ENCODE assay signal across 12 cellular contexts in the genomic region with DNA sequence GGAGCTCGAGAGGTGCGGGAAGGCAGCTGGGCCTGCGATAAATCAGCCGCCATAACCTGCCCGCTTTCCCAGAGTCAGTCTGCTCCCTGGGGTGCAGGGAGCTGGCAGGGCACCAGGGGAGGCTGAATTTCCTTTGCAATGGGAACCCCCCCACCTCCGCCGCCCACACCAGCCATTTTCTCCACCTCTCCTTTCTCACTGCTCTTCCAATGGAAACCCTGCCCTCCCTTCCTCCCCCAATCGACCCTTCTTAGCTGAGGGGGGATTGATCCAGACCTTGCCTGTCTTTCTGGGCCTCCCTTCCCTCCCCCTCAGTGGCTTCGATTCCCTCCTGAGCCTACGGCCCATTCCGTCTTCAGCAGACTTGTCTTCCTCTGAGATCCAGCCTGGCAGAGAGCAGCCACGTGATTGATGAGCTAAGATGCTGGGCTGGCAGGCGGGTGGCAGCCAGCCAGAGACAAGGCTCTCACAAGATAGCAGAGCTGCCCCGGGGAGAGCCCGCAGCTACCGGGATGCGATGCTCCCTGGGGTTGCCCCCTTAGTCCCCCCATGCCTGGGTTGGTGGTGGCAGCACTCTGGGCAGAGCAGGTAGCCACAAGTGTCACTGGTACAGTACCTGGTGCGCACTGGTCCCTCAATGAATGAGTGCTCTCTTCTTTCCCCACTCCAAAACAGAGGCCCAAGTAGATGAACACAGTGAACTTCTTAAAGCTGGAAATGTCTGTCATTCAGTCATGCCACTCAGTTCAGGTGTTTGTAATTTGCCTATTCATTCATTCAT. TPM values are rescaled to one million over a fixed set of nuclear protein-coding genes. Genes with fewer than 3 reads are reported as not detected.
DNase-seq lines count a peak whose midpoint lies in the region; ATAC-seq, FAIRE-seq and TF ChIP-seq lines count a peak whose summit lies in the region.
"Had no signal": no experiment of that assay in that cellular context is flagged by ENCODE, and none has a peak within 500 bp of the region (broad histone marks: within the 10 kb centered on the region; RNA-seq: fewer than 3 reads in every experiment).

No MANE protein-coding gene starts in this region.

- H3K9me3 Mint-ChIP-seq in WTC11: no peaks in the 10 kb centered on the region
- H3K9me3 Mint-ChIP-seq: naive thymus-derived CD4-positive, alpha-beta T cell had no signal

- H3K27me3 Mint-ChIP-seq in WTC11 (ENCODE audit: low read depth): no peaks in the 10 kb centered on the region

- CTCF ChIA-PET in WTC11 (lab: Charles Lee): interaction anchor here (0.7 to 2.2 kb wide), 7 partner anchors 10 to 215 kb away, joined by 3 to 6 read pairs (median 4); no protein-coding TSS in a partner anchor

- H3K27ac ChIP-seq in HUES6 (ENCODE audit: low read depth, low read length) (no peak overlapping the region), right atrium auricular region (peak overlapping the region in 1 of 2 donors; percentile 45), substantia nigra (ENCODE audit: low read depth, low read length, poor library complexity, severe bottlenecking) (peak overlapping the region; percentile 89), kidney (ENCODE audit: low read depth in 2 of 2, low read length in 2 of 2) (no peak overlapping the region)

- no peak overlapping the region for H3K4me3 Mint-ChIP-seq in WTC11
- H3K4me3 Mint-ChIP-seq: naive thymus-derived CD4-positive, alpha-beta T cell had no signal

- H3K36me3 ChIP-seq in HUES6 (ENCODE audit: control insufficient read depth, insufficient read depth, low read length) (no peaks in the 10 kb centered on the region), right atrium auricular region (no peaks in the 10 kb centered on the region), kidney (ENCODE audit: control insufficient read depth in 1 of 2, insufficient read depth in 2 of 2, low read length in 2 of 2) (no peaks in the 10 kb centered on the region)

- peak overlapping the region; percentile 67; the same call in 1 of the 2 replicates for H3K27ac Mint-ChIP-seq in WTC11
- H3K27ac Mint-ChIP-seq: naive thymus-derived CD4-positive, alpha-beta T cell had no signal

- H3K9me3 ChIP-seq in HUES6 (ENCODE audit: control insufficient read depth, insufficient read depth, low read depth, low read length) (no peaks in the 10 kb centered on the region), right atrium auricular region (no peaks in the 10 kb centered on the region), kidney (ENCODE audit: control insufficient read depth in 1 of 2, low read length in 2 of 2) (no peaks in the 10 kb centered on the region)

- no peak for FAIRE-seq in kidney (lab: Jason Lieb, UNC)
- FAIRE-seq: GM12878 had no signal

- H3K36me3 Mint-ChIP-seq in WTC11: no peaks in the 10 kb centered on the region
- H3K36me3 Mint-ChIP-seq: naive thymus-derived CD4-positive, alpha-beta T cell had no signal

- POLR2A ChIA-PET in WTC11 (lab: Charles Lee): interaction anchor here (1.1 to 1.9 kb wide), 3 partner anchors 10 to 204 kb away, joined by 3 to 4 read pairs (median 4); no protein-coding TSS in a partner anchor

- intact Hi-C loops in kidney (cut with DNase I): no loop called here

- H3K4me3 ChIP-seq in HUES6 (ENCODE audit: low read depth, low read length): no peak overlapping the region
- peak overlapping the region in 1 of 2 donors; percentile 6 for H3K4me3 ChIP-seq in right atrium auricular region
- H3K4me3 ChIP-seq in kidney (ENCODE audit: low read length in 2 of 2): no peak overlapping the region
- H3K4me3 ChIP-seq: GM12878 had no signal

- H3K27me3 ChIP-seq in HUES6 (ENCODE audit: control insufficient read depth, insufficient read depth, low read length): no peaks in the 10 kb centered on the region
- H3K27me3 ChIP-seq in right atrium auricular region: no peaks in the 10 kb centered on the region

- H3K9ac ChIP-seq in HUES6 (ENCODE audit: low read length) (peak overlapping the region; percentile 4), kidney (ENCODE audit: low read length in 2 of 2) (peak overlapping the region in 1 of 2 donors; percentile 34)

- TF ChIP-seq CTCF in WTC11 (IDR thresholded peaks at IDR 0.05) (no peak), right atrium auricular region (IDR thresholded peaks at IDR 0.05) (no peak), kidney (IDR thresholded peaks at IDR 0.05; ENCODE audit: borderline replicate concordance, extremely low read depth, insufficient read depth) (no peak)

- ATAC-seq in WTC11: peak; percentile 11; the same call in 1 of the 2 replicates
- ATAC-seq in GM19452 (IDR thresholded peaks at IDR 0.05; ENCODE audit: unreplicated experiment): no peak
- ATAC-seq in GM21515 (IDR thresholded peaks at IDR 0.05; ENCODE audit: unreplicated experiment): no peak
- ATAC-seq: GM12878; naive thymus-derived CD4-positive, alpha-beta T cell had no signal

- peaks cover 39% of the 10 kb centered on the region for H3K4me1 Mint-ChIP-seq in WTC11

- H3K4me1 ChIP-seq in HUES6 (ENCODE audit: control insufficient read depth, insufficient read depth, low read length) (peaks cover 18% of the 10 kb centered on the region), right atrium auricular region (peaks cover 0 to 14% of the 10 kb centered on the region in 2 donors), kidney (ENCODE audit: control insufficient read depth in 1 of 2, insufficient read depth in 1 of 2, low read depth in 1 of 2, low read length in 2 of 2) (no peaks in the 10 kb centered on the region)

- DNase-seq in WTC11 (ENCODE audit: low spot score) (no peak), right atrium auricular region (ENCODE audit: low spot score) (peak; percentile 67), substantia nigra (lab: John Stamatoyannopoulos, UW) (peak; percentile 17 to 93 (median 72)), kidney (no peak)
- DNase-seq in stimulated activated CD4-positive, alpha-beta T cell treated with anti-CD3 and anti-CD28 coated beads, Interleukin-12 subunit alpha, Interleukin-12 subunit beta, amount 100 ng/mL, for 4 hours: no peak
- DNase-seq: naive thymus-derived CD4-positive, alpha-beta T cell; NCI-H1930; stimulated activated naive CD4-positive, alpha-beta T cell had no signal

TF ChIP-seq in WTC11, 78 proteins besides CTCF, POLR2A, EP300 and RAD21 (continues in another document):
- TF ChIP-seq, protein P1, sequence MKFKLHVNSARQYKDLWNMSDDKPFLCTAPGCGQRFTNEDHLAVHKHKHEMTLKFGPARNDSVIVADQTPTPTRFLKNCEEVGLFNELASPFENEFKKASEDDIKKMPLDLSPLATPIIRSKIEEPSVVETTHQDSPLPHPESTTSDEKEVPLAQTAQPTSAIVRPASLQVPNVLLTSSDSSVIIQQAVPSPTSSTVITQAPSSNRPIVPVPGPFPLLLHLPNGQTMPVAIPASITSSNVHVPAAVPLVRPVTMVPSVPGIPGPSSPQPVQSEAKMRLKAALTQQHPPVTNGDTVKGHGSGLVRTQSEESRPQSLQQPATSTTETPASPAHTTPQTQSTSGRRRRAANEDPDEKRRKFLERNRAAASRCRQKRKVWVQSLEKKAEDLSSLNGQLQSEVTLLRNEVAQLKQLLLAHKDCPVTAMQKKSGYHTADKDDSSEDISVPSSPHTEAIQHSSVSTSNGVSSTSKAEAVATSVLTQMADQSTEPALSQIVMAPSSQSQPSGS (CRISPR knock-in tag; IDR thresholded peaks at IDR 0.05; ENCODE audit: borderline replicate concordance, low read depth): no peak
- TF ChIP-seq, protein P2, sequence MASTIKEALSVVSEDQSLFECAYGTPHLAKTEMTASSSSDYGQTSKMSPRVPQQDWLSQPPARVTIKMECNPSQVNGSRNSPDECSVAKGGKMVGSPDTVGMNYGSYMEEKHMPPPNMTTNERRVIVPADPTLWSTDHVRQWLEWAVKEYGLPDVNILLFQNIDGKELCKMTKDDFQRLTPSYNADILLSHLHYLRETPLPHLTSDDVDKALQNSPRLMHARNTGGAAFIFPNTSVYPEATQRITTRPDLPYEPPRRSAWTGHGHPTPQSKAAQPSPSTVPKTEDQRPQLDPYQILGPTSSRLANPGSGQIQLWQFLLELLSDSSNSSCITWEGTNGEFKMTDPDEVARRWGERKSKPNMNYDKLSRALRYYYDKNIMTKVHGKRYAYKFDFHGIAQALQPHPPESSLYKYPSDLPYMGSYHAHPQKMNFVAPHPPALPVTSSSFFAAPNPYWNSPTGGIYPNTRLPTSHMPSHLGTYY (CRISPR knock-in tag; IDR thresholded peaks at IDR 0.05): no peak
- TF ChIP-seq CBFB (CRISPR knock-in tag; IDR thresholded peaks at IDR 0.05; ENCODE audit: low read depth) (no peak), FOXK1 (CRISPR knock-in tag; IDR thresholded peaks at IDR 0.05) (no peak), SOX15 (CRISPR knock-in tag; IDR thresholded peaks at IDR 0.05) (no peak), ATF1 (CRISPR knock-in tag; IDR thresholded peaks at IDR 0.05) (no peak), ZNF138 (CRISPR knock-in tag; conservative IDR thresholded peaks at IDR 0.05) (peak; percentile 47; the same call in 1 of the 2 replicates)
- TF ChIP-seq, protein P3, sequence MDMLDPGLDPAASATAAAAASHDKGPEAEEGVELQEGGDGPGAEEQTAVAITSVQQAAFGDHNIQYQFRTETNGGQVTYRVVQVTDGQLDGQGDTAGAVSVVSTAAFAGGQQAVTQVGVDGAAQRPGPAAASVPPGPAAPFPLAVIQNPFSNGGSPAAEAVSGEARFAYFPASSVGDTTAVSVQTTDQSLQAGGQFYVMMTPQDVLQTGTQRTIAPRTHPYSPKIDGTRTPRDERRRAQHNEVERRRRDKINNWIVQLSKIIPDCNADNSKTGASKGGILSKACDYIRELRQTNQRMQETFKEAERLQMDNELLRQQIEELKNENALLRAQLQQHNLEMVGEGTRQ (CRISPR knock-in tag; IDR thresholded peaks at IDR 0.05): 0 out of 2 replicates have a peak, but pooled peaks have one; percentile 29

RNA-seq across cellular contexts. Expression of a gene that starts 53.7 kb away (rescaled TPM):
- 2.3 to 4.9 TPM (median 2.9 TPM) in 3 replicates for total RNA-seq in WTC11 (2021)
- total RNA-seq in right atrium auricular region: not detected
- total RNA-seq in kidney: not detected
- polyA plus RNA-seq in kidney (ENCODE audit: insufficient read depth, low read depth, low replicate concordance): not detected
- polyA plus RNA-seq: naive thymus-derived CD4-positive, alpha-beta T cell had no signal

RNA-seq across cellular contexts. Expression of a gene that starts 56.4 kb away (rescaled TPM):
- 61.1 to 63.8 TPM (median 62.4 TPM) in 3 replicates for total RNA-seq in WTC11 (2021)
- 10 to 100 TPM; 16.7 to 21.3 TPM for total RNA-seq in right atrium auricular region
- total RNA-seq in kidney: 21.6 TPM
- 6.3 TPM for polyA plus RNA-seq in kidney (ENCODE audit: insufficient read depth, low read depth, low replicate concordance)

Comparison
In these comparisons a context has a peak if more than half of its experiments do, and no peak if none do; other contexts are left out.
1. DNase-seq: peak in right atrium auricular region (single experiment) and substantia nigra (49 of 49); none in WTC11 (single experiment), stimulated activated CD4-positive, alpha-beta T cell treated with anti-CD3 and anti-CD28 coated beads, Interleukin-12 subunit alpha, Interleukin-12 subunit beta, amount 100 ng/mL, for 4 hours (single experiment) and kidney (single experiment).